ENCODE assay signal across 1 cellular context in genomic region chr10:63703113-63703670, GRCh38.
A peak's percentile ranks its signal among the peaks of the same experiment; 100 is the strongest.
TF ChIP-seq lines count a peak whose summit lies in the region.

No MANE protein-coding gene starts in this region.

TF ChIP-seq in GM12878, 131 proteins besides CTCF, POLR2A, EP300 and RAD21 (continued from another document):
- TF ChIP-seq PKNOX1 (IDR thresholded peaks at IDR 0.05): peak; percentile 71
- TF ChIP-seq IKZF2 (IDR thresholded peaks at IDR 0.05): peak; percentile 85 to 88
- TF ChIP-seq LARP7 (IDR thresholded peaks at IDR 0.05): no peak
- peak; percentile 36; the same call in 1 of the 2 replicates for TF ChIP-seq JUNB (IDR thresholded peaks at IDR 0.05)
- peak; percentile 77 for TF ChIP-seq ATF7 (IDR thresholded peaks at IDR 0.05; ENCODE audit: low read depth)
- TF ChIP-seq MTA2 (IDR thresholded peaks at IDR 0.05; ENCODE audit: low read depth): 0 out of 2 replicates have a peak, but pooled peaks have one; percentile 46
- TF ChIP-seq SP1 (IDR thresholded peaks at IDR 0.05; ENCODE audit: low read depth, low read length): no peak
- TF ChIP-seq CREM (IDR thresholded peaks at IDR 0.05; ENCODE audit: low read depth): peak; percentile 49; the same call in 1 of the 2 replicates
- TF ChIP-seq CEBPB (IDR thresholded peaks at IDR 0.05; ENCODE audit: borderline replicate concordance in 1 of 2, low read depth in 2 of 2, low read length in 2 of 2): peak in 1 of 2 experiments; percentile 76; a peak in 2 of 4 replicates
- peak; percentile 74; the same call in 1 of the 2 replicates for TF ChIP-seq ATF2 (IDR thresholded peaks at IDR 0.05; ENCODE audit: low read length)
- no peak for TF ChIP-seq CUX1 (IDR thresholded peaks at IDR 0.05; ENCODE audit: insufficient replicate concordance, low read depth, low read length)
- no peak for TF ChIP-seq ZNF687 (IDR thresholded peaks at IDR 0.05)
- peak; percentile 56; the same call in 1 of the 2 replicates for TF ChIP-seq IRF4 (IDR thresholded peaks at IDR 0.05; ENCODE audit: low read depth, low read length)
- TF ChIP-seq TCF12 (IDR thresholded peaks at IDR 0.05; ENCODE audit: low read depth, low read length): no peak
- no peak for TF ChIP-seq MYB (IDR thresholded peaks at IDR 0.05; ENCODE audit: borderline replicate concordance, low read depth, low read length)
- TF ChIP-seq MTA3 (IDR thresholded peaks at IDR 0.05; ENCODE audit: borderline replicate concordance, low read length): peak; percentile 64; the same call in 1 of the 2 replicates
- TF ChIP-seq ETV6 (conservative IDR thresholded peaks at IDR 0.05 in 1 of 2, IDR thresholded peaks at IDR 0.05 in 1 of 2; ENCODE audit: borderline replicate concordance in 1 of 2, low read depth in 1 of 2): peak in 1 of 2 experiments; percentile 50; a peak in 1 of 4 replicates
- TF ChIP-seq SUZ12 (IDR thresholded peaks at IDR 0.05; ENCODE audit: unreplicated experiment): no peak
